Comparison of ENCODE assay signal across 33 cellular contexts in genomic region chr1:1987142-1987510, GRCh38. TPM values are rescaled to one million over a fixed set of nuclear protein-coding genes. Genes with fewer than 3 reads are reported as not detected.
"Had no signal": no experiment of that assay in that cellular context is flagged by ENCODE, and none has a peak within 500 bp of the region (broad histone marks: within the 10 kb centered on the region; RNA-seq: fewer than 3 reads in every experiment).

No MANE protein-coding gene starts in this region.

- DNase-seq: cerebellar nuclear complex; colonic mucosa; cortex of kidney; effector CD8-positive, alpha-beta T cell; effector memory CD8-positive, alpha-beta T cell; erythroblast; esophagus squamous epithelium; foreskin fibroblast; foreskin melanocyte; gastrocnemius medialis; glutamatergic neuron; head of caudate nucleus; heart right ventricle; hypothalamus; immature natural killer cell; islet precursor cell; kidney; kidney glomerular epithelial cell; left colon; left ventricle myocardium inferior; lower lobe of right lung; mesenchymal stem cell; mucosa of descending colon had no signal

- H3K4me1 ChIP-seq: colonic mucosa, gastrocnemius medialis, lower lobe of right lung had no signal

- ATAC-seq: effector memory CD8-positive, alpha-beta T cell; esophagus mucosa; gastrocnemius medialis; heart right ventricle; left colon; left lobe of liver; mucosa of descending colon had no signal

- H3K27me3 ChIP-seq: colonic mucosa had no signal

- H3K4me3 ChIP-seq: colonic mucosa, esophagus squamous epithelium, gastrocnemius medialis, heart right ventricle, left ventricle myocardium inferior, lower lobe of right lung, mucosa of descending colon had no signal

- FAIRE-seq: endometrium, kidney had no signal

- H3K27ac ChIP-seq: colonic mucosa, epithelial cell of prostate, esophagus squamous epithelium, gastrocnemius medialis, heart right ventricle, left ventricle myocardium inferior, lower lobe of right lung had no signal

- H3K9me3 ChIP-seq: colonic mucosa, esophagus squamous epithelium, gastrocnemius medialis, heart right ventricle, left ventricle myocardium inferior, lower lobe of right lung, mucosa of descending colon had no signal

- H3K36me3 ChIP-seq: colonic mucosa, esophagus squamous epithelium, gastrocnemius medialis, heart right ventricle, left ventricle myocardium inferior, lower lobe of right lung had no signal

RNA-seq across cellular contexts. Expression of gene CFAP74, which starts 16.5 kb away (rescaled TPM):
- total RNA-seq: chondrocyte, dermis microvascular lymphatic vessel endothelial cell, esophagus mucosa, esophagus squamous epithelium, gastrocnemius medialis, glomerular endothelial cell, heart right ventricle, kidney, left colon, left ventricle myocardium inferior, lung microvascular endothelial cell, mesenteric fat pad had no signal
- polyA plus RNA-seq: immature natural killer cell had no signal

RNA-seq across cellular contexts. Expression of gene GABRD, which starts 32.0 kb away (rescaled TPM):
- total RNA-seq: chondrocyte, endodermal cell, glomerular endothelial cell, left colon, left lobe of liver, mesenteric fat pad, mucosa of descending colon had no signal
- polyA plus RNA-seq: immature natural killer cell had no signal
